ENCODE assay signal across 16 cellular contexts in the genomic region with DNA sequence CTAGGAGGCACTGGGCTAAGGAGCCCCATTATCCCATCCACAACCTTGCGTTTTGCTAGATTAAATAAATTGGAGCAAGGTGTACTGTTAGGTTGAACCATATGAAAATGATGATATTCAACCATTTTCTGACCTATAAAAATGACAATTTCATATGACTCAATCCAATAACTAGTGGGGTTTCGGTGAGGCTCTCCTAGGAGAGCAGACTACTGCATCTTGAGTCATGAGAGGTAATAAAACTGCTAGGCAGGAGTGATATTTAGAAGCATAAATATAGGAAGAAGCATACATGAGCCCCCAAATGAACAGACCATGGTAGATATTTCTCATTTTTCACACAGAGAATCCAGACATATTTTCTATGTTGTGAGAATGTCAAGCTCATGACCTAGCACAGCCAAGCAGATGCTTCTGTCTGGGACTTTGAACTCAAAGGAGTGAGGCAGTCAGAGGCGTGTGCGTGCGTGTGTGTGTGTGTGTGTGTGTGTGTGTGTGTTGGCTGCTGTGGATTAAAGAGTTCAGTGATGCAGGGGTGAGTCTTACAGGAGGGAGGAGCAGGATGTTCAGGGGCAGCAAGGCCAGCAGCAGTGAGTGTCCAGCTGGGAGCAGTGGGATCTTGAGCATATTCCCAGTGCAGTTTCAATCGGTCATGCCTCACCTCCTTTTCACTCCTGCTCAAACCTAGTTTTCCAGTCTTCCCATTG. TPM values are rescaled to one million over a fixed set of nuclear protein-coding genes. Genes with fewer than 3 reads are reported as not detected.
DNase-seq lines count a peak whose midpoint lies in the region; ATAC-seq and TF ChIP-seq lines count a peak whose summit lies in the region.
"Had no signal": no experiment of that assay in that cellular context is flagged by ENCODE, and none has a peak within 500 bp of the region (broad histone marks: within the 10 kb centered on the region; RNA-seq: fewer than 3 reads in every experiment).

No MANE protein-coding gene starts in this region.

- no peaks in the 10 kb centered on the region for H3K27me3 ChIP-seq in stomach
- H3K27me3 ChIP-seq: BLaER1 had no signal

- no peaks in the 10 kb centered on the region for H3K36me3 Mint-ChIP-seq in chondrocyte (ENCODE audit: low read depth)

- intact Hi-C loops in mucosa of descending colon (cut with DNase I, micrococcal nuclease), result no loop called here
- intact Hi-C loops in stomach (cut with DNase I; ENCODE audit: low total_unique reads), result no loop called here

- no peak overlapping the region for H3K4me3 Mint-ChIP-seq in chondrocyte (ENCODE audit: unreplicated experiment)

- H3K4me3 ChIP-seq in AG09309 (ENCODE audit: control insufficient read depth, low read depth, low read length), result no peak overlapping the region
- no peak overlapping the region for H3K4me3 ChIP-seq in fibroblast of mammary gland (ENCODE audit: control insufficient read depth, low read depth, low read length)
- H3K4me3 ChIP-seq in mucosa of descending colon, result no peak overlapping the region
- H3K4me3 ChIP-seq in stomach, result no peak overlapping the region
- H3K4me3 ChIP-seq: BLaER1, K562 had no signal

- H3K4me1 ChIP-seq in mucosa of descending colon (ENCODE audit: low read depth) (no peaks in the 10 kb centered on the region), stomach (no peaks in the 10 kb centered on the region)
- H3K4me1 ChIP-seq: BLaER1 had no signal

- H3K36me3 ChIP-seq in mucosa of descending colon (ENCODE audit: low read depth), result no peaks in the 10 kb centered on the region
- H3K36me3 ChIP-seq in stomach, result no peaks in the 10 kb centered on the region
- H3K36me3 ChIP-seq: BLaER1 had no signal

- no peak for TF ChIP-seq POLR2A in stomach (IDR thresholded peaks at IDR 0.05)

- DNase-seq in AG09309 (ENCODE audit: low read depth) (peak; percentile 18), RKO (ENCODE audit: low spot score) (peak; percentile 22), fibroblast of mammary gland (ENCODE audit: low read depth) (peak; percentile 7), mucosa of descending colon (peak in 2 of 3 donors; percentile 33 to 43), stomach (no peak), chondrocyte (ENCODE audit: low spot score) (no peak)
- DNase-seq: GDM1, NCI-H187, NCI-H446, NCI-H69, RPMI8226 had no signal

- ATAC-seq in mucosa of descending colon (peak; percentile 73), HG02571 (IDR thresholded peaks at IDR 0.05; ENCODE audit: unreplicated experiment) (no peak), GM18519 (IDR thresholded peaks at IDR 0.05; ENCODE audit: low FRiP score, unreplicated experiment) (no peak)
- ATAC-seq: K562 had no signal

- no peak for TF ChIP-seq EP300 in stomach (IDR thresholded peaks at IDR 0.05)

- no peaks in the 10 kb centered on the region for H3K9me3 ChIP-seq in mucosa of descending colon
- no peaks in the 10 kb centered on the region for H3K9me3 ChIP-seq in stomach
- H3K9me3 ChIP-seq: BLaER1 had no signal

- peaks cover 6% of the 10 kb centered on the region for H3K4me1 Mint-ChIP-seq in chondrocyte (ENCODE audit: low read depth)

- H3K27ac ChIP-seq in stomach, result no peak overlapping the region
- H3K27ac ChIP-seq: BLaER1, HL-60 had no signal

- peaks cover 5% of the 10 kb centered on the region for H3K27me3 Mint-ChIP-seq in chondrocyte (ENCODE audit: low read depth)

- H3K9me3 Mint-ChIP-seq in chondrocyte (ENCODE audit: low read depth), result no peaks in the 10 kb centered on the region

- no peak for TF ChIP-seq CTCF in AG09309 (IDR thresholded peaks at IDR 0.05; ENCODE audit: control insufficient read depth, insufficient read depth, low read depth, low read length, missing control alignments)
- TF ChIP-seq CTCF in fibroblast of mammary gland (conservative IDR thresholded peaks at IDR 0.05; ENCODE audit: control insufficient read depth, insufficient read depth, low read depth, low read length), result no peak
- no peak for TF ChIP-seq CTCF in mucosa of descending colon (IDR thresholded peaks at IDR 0.05)
- TF ChIP-seq CTCF in stomach (IDR thresholded peaks at IDR 0.05), result no peak
- no peak for TF ChIP-seq CTCF in chondrocyte (IDR thresholded peaks at IDR 0.05)

- WGBS in stomach, 5 donors, result 59 to 77% (median 70%) methylated on average over 6 of the region's 6 CpGs

- H3K27ac Mint-ChIP-seq in chondrocyte (ENCODE audit: unreplicated experiment), result no peak overlapping the region

RNA-seq across cellular contexts. Expression of a gene that starts 17.8 kb away (rescaled TPM):
- total RNA-seq in mucosa of descending colon (10 to 100 TPM; 42.0 to 53.8 (median 44.5) TPM), stomach (100 to 1,000 TPM in 2 of 5 donors, 10 to 100 TPM in 2, 1 to 10 TPM in 1; 9.9 to 122 (median 44.6) TPM), chondrocyte (48.3 to 71.4 TPM (median 54.6 TPM) in 3 replicates)
- polyA plus RNA-seq in stomach, result 10 to 100 TPM; 16.0 to 22.6 (median 20.2) TPM

Comparison
In these comparisons a context has a peak if more than half of its experiments do, and no peak if none do; other contexts are left out.
1. DNase-seq: peak in AG09309 (single experiment), RKO (single experiment), fibroblast of mammary gland (single experiment) and mucosa of descending colon (2 of 3); none in stomach (single experiment) and chondrocyte (single experiment).